20 cellular contexts compared by ENCODE assay signal in genomic region chr6:122429328-122429727, GRCh38.
"Had no signal": no experiment of that assay in that cellular context is flagged by ENCODE, and none has a peak within 500 bp of the region (broad histone marks: within the 10 kb centered on the region; RNA-seq: fewer than 3 reads in every experiment).

No MANE protein-coding gene starts in this region.

- H3K9me3 ChIP-seq: sigmoid colon, spleen, thyroid gland had no signal

- DNase-seq: activated CD4-positive, alpha-beta T cell treated with anti-CD3 and anti-CD28 coated beads for 1 hour; activated CD4-positive, alpha-beta T cell treated with anti-CD3 and anti-CD28 coated beads, Interleukin-2, amount 50 U/mL, for 4 hours; activated CD8-positive, alpha-beta memory T cell treated with anti-CD3 and anti-CD28 coated beads, Interleukin-2, amount 50 U/mL, for 48 hours; activated naive CD4-positive, alpha-beta T cell; activated T-cell treated with anti-CD3 and anti-CD28 coated beads, Interleukin-2, amount 50 U/mL, for 4 hours; amygdala; cerebellar nuclear complex; endodermal cell; hippocampal formation; left ventricle myocardium superior; midbrain; retina; sigmoid colon; spleen; stimulated activated CD4-positive, alpha-beta T cell treated with anti-CD3 and anti-CD28 coated beads, Interleukin-4, amount 100 ng/mL, for 4 hours; substantia nigra; T-helper 1 cell; thyroid gland had no signal

- H3K27me3 ChIP-seq: sigmoid colon, spleen, thyroid gland had no signal

- ATAC-seq: activated T-cell treated with anti-CD3 and anti-CD28 coated beads, Interleukin-2, amount 50 U/mL, for 4 hours; left ventricle myocardium superior; natural killer cell treated with Interleukin-12 subunit alpha and Interleukin-12 subunit beta and Interleukin-15 and Interleukin-18, amount 100 ng/mL, for 72 hours had no signal

- H3K4me3 ChIP-seq: coronary artery, sigmoid colon, spleen, thyroid gland had no signal

- H3K4me1 ChIP-seq: sigmoid colon, spleen, thyroid gland had no signal
